22 cellular contexts compared by ENCODE assay signal in the genomic region with DNA sequence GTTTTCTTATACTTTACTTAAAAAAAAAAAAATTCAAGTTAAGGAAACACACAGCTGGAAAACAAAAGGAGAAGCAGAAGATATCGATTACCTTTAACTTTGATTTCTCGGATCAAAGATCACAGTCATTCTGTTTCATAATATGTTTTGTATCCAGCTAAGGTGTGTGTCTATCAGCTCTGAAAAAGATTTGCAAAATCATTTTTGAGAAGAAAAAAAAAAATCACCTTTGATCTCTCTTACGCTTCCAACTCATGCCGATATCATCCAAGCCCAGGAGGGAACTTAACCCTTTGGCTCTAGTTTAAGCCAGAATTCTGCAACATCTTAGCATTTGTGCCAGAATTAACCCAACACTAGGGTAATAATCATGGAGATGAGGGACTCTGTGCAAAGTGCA.
DNase-seq lines count a peak whose midpoint lies in the region; ATAC-seq, FAIRE-seq and TF ChIP-seq lines count a peak whose summit lies in the region.
"Had no signal": no experiment of that assay in that cellular context is flagged by ENCODE, and none has a peak within 500 bp of the region (broad histone marks: within the 10 kb centered on the region; RNA-seq: fewer than 3 reads in every experiment).

No MANE protein-coding gene starts in this region.

- TF ChIP-seq CTCF in OCI-LY7 (conservative IDR thresholded peaks at IDR 0.05; ENCODE audit: low read length) (no peak), GM12878 (IDR thresholded peaks at IDR 0.05 in 2 of 3, conservative IDR thresholded peaks at IDR 0.05 in 1 of 3; ENCODE audit: control insufficient read depth in 2 of 3, extremely low read depth in 1 of 3, insufficient read depth in 1 of 3, low read depth in 3 of 3, low read length in 3 of 3) (no peak), gastroesophageal sphincter (IDR thresholded peaks at IDR 0.05) (no peak)

- H3K4me2 ChIP-seq in OCI-LY7 (ENCODE audit: low read length) (no peak overlapping the region), GM12878 (ENCODE audit: control insufficient read depth, insufficient read depth) (peak overlapping the region; percentile 22; the same call in 1 of the 2 replicates)

- H3K4me1 ChIP-seq in OCI-LY7 (ENCODE audit: insufficient read depth, low read length, poor library complexity, severe bottlenecking) (peaks cover 51% of the 10 kb centered on the region), GM12878 (ENCODE audit: control insufficient read depth, insufficient read depth, low read length) (peaks cover 49% of the 10 kb centered on the region), gastroesophageal sphincter (peaks cover 0 to 24% (median 0%) of the 10 kb centered on the region in 3 donors)
- H3K4me1 ChIP-seq: prostate gland had no signal

- peaks cover 68% of the 10 kb centered on the region for H3K36me3 Mint-ChIP-seq in activated naive CD4-positive, alpha-beta T cell treated with anti-CD3 and anti-CD28 coated beads, Interleukin-2, amount 10 ng/mL, durations not matched to agents 7 days and 5 days
- H3K36me3 Mint-ChIP-seq in stimulated activated effector memory CD8-positive, alpha-beta T cell treated with anti-CD3 and anti-CD28 coated beads, Interleukin-12 subunit alpha, Interleukin-12 subunit beta, amount 100 ng/mL, for 72 hours: peaks cover 71% of the 10 kb centered on the region

- intact Hi-C loops in OCI-LY7 (cut with micrococcal nuclease; ENCODE audit: unreplicated experiment) (no loop called here), GM12878 (cut with micrococcal nuclease; ENCODE audit: unreplicated experiment) (no loop called here)

- H4K20me1 ChIP-seq in OCI-LY7 (ENCODE audit: insufficient read depth, low read length) (no peaks in the 10 kb centered on the region), GM12878 (ENCODE audit: control insufficient read depth, insufficient read depth) (no peaks in the 10 kb centered on the region)

- no peak overlapping the region for H2AFZ ChIP-seq in OCI-LY7 (ENCODE audit: low read length)
- H2AFZ ChIP-seq in GM12878 (ENCODE audit: control insufficient read depth, low read depth, low read length): no peak overlapping the region

- no peak for TF ChIP-seq RAD21 in GM12878 (IDR thresholded peaks at IDR 0.05; ENCODE audit: insufficient read depth, low read depth, low read length)

- SMC1A ChIA-PET in GM12878 (lab: Charles Lee; ENCODE audit: uncharacterized antibody, unreplicated experiment): interaction anchor here (1.2 to 1.5 kb wide), 2 partner anchors 8 to 9 kb away, joined by 4 to 5 read pairs; no protein-coding TSS in a partner anchor

- H3K4me3 ChIP-seq in OCI-LY7 (ENCODE audit: low read depth, low read length, poor library complexity, severe bottlenecking) (no peak overlapping the region), GM12878 (no peak overlapping the region), gastroesophageal sphincter (no peak overlapping the region)
- H3K4me3 ChIP-seq: heart left ventricle, prostate gland, tibial nerve had no signal

- H3K27me3 ChIP-seq in GM12878 (replicated peaks in 1 of 2; ENCODE audit: control insufficient read depth in 2 of 2, insufficient read depth in 2 of 2, low read length in 1 of 2) (no peaks in the 10 kb centered on the region), gastroesophageal sphincter (no peaks in the 10 kb centered on the region)
- H3K27me3 ChIP-seq: heart left ventricle, tibial nerve had no signal

- peaks cover 65% of the 10 kb centered on the region for H3K4me1 Mint-ChIP-seq in activated naive CD4-positive, alpha-beta T cell treated with anti-CD3 and anti-CD28 coated beads, Interleukin-2, amount 10 ng/mL, durations not matched to agents 7 days and 5 days
- peaks cover 64% of the 10 kb centered on the region for H3K4me1 Mint-ChIP-seq in stimulated activated effector memory CD8-positive, alpha-beta T cell treated with anti-CD3 and anti-CD28 coated beads, Interleukin-12 subunit alpha, Interleukin-12 subunit beta, amount 100 ng/mL, for 72 hours

- CTCF ChIA-PET in activated naive CD4-positive, alpha-beta T cell treated with anti-CD3 and anti-CD28 coated beads, Interleukin-2, amount 10 ng/mL, durations not matched to agents 7 days and 5 days (lab: Charles Lee): interaction anchor here (1.3 to 4.2 kb wide), 2 partner anchors 12 to 196 kb away, joined by 5 to 14 read pairs; no protein-coding TSS in a partner anchor
- CTCF ChIA-PET in OCI-LY7 (lab: Charles Lee; ENCODE audit: unreplicated experiment) (no interaction called here), GM12878 (lab: Yijun Ruan, JAX) (interaction anchor here (0.9 to 1.4 kb wide), 3 partner anchors 13 to 196 kb away, joined by 3 to 6 read pairs (median 4); a partner anchor contains a TSS)

- BruUV-seq in OCI-LY7 (replicated peaks; lab: Mats Ljungman, UMichigan) (no TSS peak), GM12878 (replicated peaks; lab: Mats Ljungman, UMichigan) (no TSS peak)

- in situ Hi-C loops in GM12878 (cut with MboI): no loop called here

- H3K27ac ChIP-seq in OCI-LY7 (ENCODE audit: low read depth, low read length, poor library complexity, severe bottlenecking) (peak overlapping the region; percentile 89), GM12878 (ENCODE audit: control insufficient read depth, insufficient read depth) (peak overlapping the region; percentile 94), gastroesophageal sphincter (no peak overlapping the region)
- H3K27ac ChIP-seq: prostate gland had no signal

- H3K36me3 ChIP-seq in OCI-LY7 (ENCODE audit: insufficient read depth, low read length) (peaks cover 83% of the 10 kb centered on the region), GM12878 (ENCODE audit: control insufficient read depth in 2 of 2, insufficient read depth in 2 of 2, low read length in 1 of 2) (peaks cover 0 to 3% of the 10 kb centered on the region in 2 experiments; a peak in 2 of 4 replicates), gastroesophageal sphincter (peaks cover 0 to 10% of the 10 kb centered on the region in 2 donors)
- H3K36me3 ChIP-seq: heart left ventricle, prostate gland, tibial nerve had no signal

- whole genome bisulfite sequencing in GM12878 (ENCODE audit: insufficient coverage, insufficient replicate concordance, low lambda C conversion rate, missing lambda C conversion rate): 96% methylated on average over 4 of the region's 4 CpGs
- WGBS in gastroesophageal sphincter (ENCODE audit: low coverage in 1 of 2), 2 donors: 86 to 87% methylated on average over 4 of the region's 4 CpGs

- no peak for DNase-seq in activated naive CD4-positive, alpha-beta T cell treated with anti-CD3 and anti-CD28 coated beads, Interleukin-2, amount 10 ng/mL, durations not matched to agents 7 days and 5 days
- DNase-seq in activated naive CD4-positive, alpha-beta T cell (lab: John Stamatoyannopoulos, UW): no peak
- DNase-seq in OCI-LY7 (ENCODE audit: low spot score) (no peak), GM12878 (ENCODE audit: low read depth, low spot score) (no peak), NCI-H524 treated with DMSO at 0.1 percent for 48 hours (lab: John Stamatoyannopoulos, UW) (no peak)
- no peak for DNase-seq in stimulated activated effector memory CD8-positive, alpha-beta T cell treated with anti-CD3 and anti-CD28 coated beads, Interleukin-12 subunit alpha, Interleukin-12 subunit beta, amount 100 ng/mL, for 72 hours (ENCODE audit: low spot score in 2 of 2)
- DNase-seq: activated CD4-positive, CD25-positive, alpha-beta regulatory T cell; activated CD8-positive, alpha-beta memory T cell treated with anti-CD3 and anti-CD28 coated beads, Interleukin-2, amount 50 U/mL, for 4 hours; activated naive CD4-positive, alpha-beta T cell treated with anti-CD3 and anti-CD28 coated beads, Interleukin-2, amount 50 U/mL, for 16 hours; DND-41; H7; heart left ventricle; Kasumi-1; NCI-H446 treated with DMSO at 0.1 percent for 48 hours; NK-92 treated with Interleukin-12 subunit alpha and Interleukin-12 subunit beta, amount 100 ng/mL, for 24 hours; stimulated activated CD4-positive, alpha-beta T cell treated with anti-CD3 and anti-CD28 coated beads, Interleukin-1b, Interleukin-23, amount 100 ng/mL, for 48 hours; stimulated activated naive CD4-positive, alpha-beta T cell treated with Interleukin-2 at 50 U/mL for 16 hours; T-helper 9 cell had no signal

- TF ChIP-seq EP300 in GM12878 (IDR thresholded peaks at IDR 0.05; ENCODE audit: borderline replicate concordance in 1 of 2, control insufficient read depth in 1 of 2, low read depth in 2 of 2, low read length in 2 of 2): no peak
- no peak for TF ChIP-seq EP300 in gastroesophageal sphincter (IDR thresholded peaks at IDR 0.05)

- RAD21 ChIA-PET in GM12878 (lab: Charles Lee; ENCODE audit: unreplicated experiment): interaction anchor here (0.6 to 1.4 kb wide), 2 partner anchors 12 to 132 kb away, joined by 3 read pairs; no protein-coding TSS in a partner anchor

- H3K27me3 Mint-ChIP-seq in activated naive CD4-positive, alpha-beta T cell treated with anti-CD3 and anti-CD28 coated beads, Interleukin-2, amount 10 ng/mL, durations not matched to agents 7 days and 5 days: no peaks in the 10 kb centered on the region

- POLR2A ChIA-PET in OCI-LY7 (lab: Charles Lee): interaction anchor here (4.5 kb wide), 2 partner anchors 9 to 12 kb away, joined by 23 to 32 read pairs; no protein-coding TSS in a partner anchor
- POLR2A ChIA-PET in GM12878 (lab: Charles Lee): no interaction called here

- H3K9ac ChIP-seq in GM12878 (ENCODE audit: control insufficient read depth, insufficient read depth, low read length): no peak overlapping the region

- TF ChIP-seq POLR2A in GM12878 (IDR thresholded peaks at IDR 0.05; ENCODE audit: low read depth, low read length): no peak
- TF ChIP-seq POLR2A in gastroesophageal sphincter (IDR thresholded peaks at IDR 0.05): no peak

- no peak for FAIRE-seq in GM12878 (lab: Jason Lieb, UNC)

- H3K4me3 Mint-ChIP-seq in activated naive CD4-positive, alpha-beta T cell treated with anti-CD3 and anti-CD28 coated beads, Interleukin-2, amount 10 ng/mL, durations not matched to agents 7 days and 5 days: no peak overlapping the region
- H3K4me3 Mint-ChIP-seq in stimulated activated effector memory CD8-positive, alpha-beta T cell treated with anti-CD3 and anti-CD28 coated beads, Interleukin-12 subunit alpha, Interleukin-12 subunit beta, amount 100 ng/mL, for 72 hours: peak overlapping the region; percentile 76

- H3K9me3 ChIP-seq in OCI-LY7 (ENCODE audit: low read length) (no peaks in the 10 kb centered on the region), GM12878 (replicated peaks; ENCODE audit: control insufficient read depth, insufficient read depth, low read length) (no peaks in the 10 kb centered on the region; the same call in 2 of the 3 replicates), gastroesophageal sphincter (no peaks in the 10 kb centered on the region)
- H3K9me3 ChIP-seq: heart left ventricle, prostate gland, tibial nerve had no signal

- H3K27ac Mint-ChIP-seq in activated naive CD4-positive, alpha-beta T cell treated with anti-CD3 and anti-CD28 coated beads, Interleukin-2, amount 10 ng/mL, durations not matched to agents 7 days and 5 days: peak overlapping the region; percentile 99
- H3K27ac Mint-ChIP-seq in stimulated activated effector memory CD8-positive, alpha-beta T cell treated with anti-CD3 and anti-CD28 coated beads, Interleukin-12 subunit alpha, Interleukin-12 subunit beta, amount 100 ng/mL, for 72 hours: peak overlapping the region; percentile 98

- H3K9me2 ChIP-seq in OCI-LY7 (ENCODE audit: insufficient read depth, low read length): no peaks in the 10 kb centered on the region

- no peaks in the 10 kb centered on the region for H3K9me3 Mint-ChIP-seq in activated naive CD4-positive, alpha-beta T cell treated with anti-CD3 and anti-CD28 coated beads, Interleukin-2, amount 10 ng/mL, durations not matched to agents 7 days and 5 days
- H3K9me3 Mint-ChIP-seq in stimulated activated effector memory CD8-positive, alpha-beta T cell treated with anti-CD3 and anti-CD28 coated beads, Interleukin-12 subunit alpha, Interleukin-12 subunit beta, amount 100 ng/mL, for 72 hours: no peaks in the 10 kb centered on the region

- no peak for ATAC-seq in GM12878
- no peak for ATAC-seq in stimulated activated effector memory CD8-positive, alpha-beta T cell treated with anti-CD3 and anti-CD28 coated beads, Interleukin-12 subunit alpha, Interleukin-12 subunit beta, amount 100 ng/mL, for 72 hours
- no peak for ATAC-seq in GM18907 (IDR thresholded peaks at IDR 0.05; ENCODE audit: unreplicated experiment)
- ATAC-seq in gastroesophageal sphincter: no peak
- ATAC-seq: heart left ventricle had no signal

- H3K79me2 ChIP-seq in OCI-LY7 (ENCODE audit: insufficient read depth, low read depth, low read length) (peaks cover 15% of the 10 kb centered on the region; the same call in 1 of the 2 replicates), GM12878 (ENCODE audit: control insufficient read depth, insufficient read depth, low read length) (peaks cover 2% of the 10 kb centered on the region; the same call in 1 of the 2 replicates)

Comparison
In these comparisons a context has a peak if more than half of its experiments do, and no peak if none do; other contexts are left out.
1. H3K27ac ChIP-seq: peak in OCI-LY7 (single experiment) and GM12878 (single experiment); none in gastroesophageal sphincter (0 of 4).